Comparison of ENCODE assay signal across 1 cellular context in genomic region chr1:155209373-155209721, GRCh38.
TF ChIP-seq lines count a peak whose summit lies in the region.

No MANE protein-coding gene starts in this region.

TF ChIP-seq in SK-N-SH, 30 proteins besides CTCF, POLR2A, EP300 and RAD21 (continued from another document):
- no peak for TF ChIP-seq USF2 (IDR thresholded peaks at IDR 0.05; ENCODE audit: borderline replicate concordance, low read depth, low read length)
- TF ChIP-seq RXRA (IDR thresholded peaks at IDR 0.05; ENCODE audit: borderline replicate concordance, low read depth), result no peak
- TF ChIP-seq NRF1 (IDR thresholded peaks at IDR 0.05; ENCODE audit: low read depth, low read length), result no peak
- TF ChIP-seq MEF2A (IDR thresholded peaks at IDR 0.05; ENCODE audit: borderline replicate concordance, low read depth), result no peak
- no peak for TF ChIP-seq TCF12 (IDR thresholded peaks at IDR 0.05)
- TF ChIP-seq SMC3 (IDR thresholded peaks at IDR 0.05; ENCODE audit: low read depth, low read length), result no peak
- TF ChIP-seq IRF3 (IDR thresholded peaks at IDR 0.05; ENCODE audit: low read depth, low read length), result no peak
- no peak for TF ChIP-seq ZBTB33 (IDR thresholded peaks at IDR 0.05; ENCODE audit: borderline replicate concordance, low read depth)
- TF ChIP-seq GABPA (IDR thresholded peaks at IDR 0.05; ENCODE audit: low read depth), result no peak
